In genomic region chr5:179858586-179859427, GRCh38 we compare ENCODE assay signal across 8 cellular contexts. TPM values are rescaled to one million over a fixed set of nuclear protein-coding genes. Genes with fewer than 3 reads are reported as not detected.
DNase-seq lines count a peak whose midpoint lies in the region; ATAC-seq and TF ChIP-seq lines count a peak whose summit lies in the region.

Gene MRNIP (minus strand): TSS chr5:179858817. CDS start chr5:179858796, 21 bp downstream.

- peaks cover 9% of the 10 kb centered on the region for H3K36me3 Mint-ChIP-seq in activated CD4-positive, alpha-beta T cell treated with anti-CD3 and anti-CD28 coated beads, Interleukin-2, amount 10 ng/mL, durations not matched to agents 7 days and 5 days (ENCODE audit: low read depth)

- no peaks in the 10 kb centered on the region for H3K27me3 ChIP-seq in BE2C

- peak; percentile 98 for DNase-seq in BE2C
- DNase-seq in NCI-H524 treated with DMSO at 0.1 percent for 48 hours (lab: John Stamatoyannopoulos, UW): peak; percentile 88
- peak; percentile 91 for DNase-seq in activated CD4-positive, alpha-beta T cell treated with anti-CD3 and anti-CD28 coated beads, Interleukin-2, amount 10 ng/mL, durations not matched to agents 7 days and 5 days
- peak; percentile 43 for DNase-seq in cortex of kidney (lab: John Stamatoyannopoulos, UW)
- peak; percentile 99 for DNase-seq in left kidney (ENCODE audit: low read depth, low spot score)
- DNase-seq in stimulated activated CD4-positive, alpha-beta T cell treated with anti-CD3 and anti-CD28 coated beads, Interleukin-2, amount 100 ng/mL, for 24 hours: peak; percentile 93 to 95

- no peaks in the 10 kb centered on the region for H3K9me3 Mint-ChIP-seq in activated CD4-positive, alpha-beta T cell treated with anti-CD3 and anti-CD28 coated beads, Interleukin-2, amount 10 ng/mL, durations not matched to agents 7 days and 5 days

- peak; percentile 72 for TF ChIP-seq POLR2A in GM19193 (IDR thresholded peaks at IDR 0.05; ENCODE audit: extremely low read depth, insufficient read depth, insufficient read length)

- ATAC-seq in HG03439 (IDR thresholded peaks at IDR 0.05; ENCODE audit: unreplicated experiment): peak; percentile 91

- no peaks in the 10 kb centered on the region for H3K27me3 Mint-ChIP-seq in activated CD4-positive, alpha-beta T cell treated with anti-CD3 and anti-CD28 coated beads, Interleukin-2, amount 10 ng/mL, durations not matched to agents 7 days and 5 days

- peak within 1 kb of the TSS; percentile 97 for H3K4me3 ChIP-seq in BE2C (ENCODE audit: low read depth, low read length)

- H3K27ac Mint-ChIP-seq in activated CD4-positive, alpha-beta T cell treated with anti-CD3 and anti-CD28 coated beads, Interleukin-2, amount 10 ng/mL, durations not matched to agents 7 days and 5 days: peak within 1 kb of the TSS; percentile 91

- CTCF ChIA-PET in activated CD4-positive, alpha-beta T cell treated with anti-CD3 and anti-CD28 coated beads, Interleukin-2, amount 10 ng/mL, durations not matched to agents 7 days and 5 days (lab: Charles Lee): no interaction called here

- peaks cover 17% of the 10 kb centered on the region for H3K4me1 Mint-ChIP-seq in activated CD4-positive, alpha-beta T cell treated with anti-CD3 and anti-CD28 coated beads, Interleukin-2, amount 10 ng/mL, durations not matched to agents 7 days and 5 days

- no peaks in the 10 kb centered on the region for H3K9me3 ChIP-seq in BE2C

- POLR2A ChIA-PET in activated CD4-positive, alpha-beta T cell treated with anti-CD3 and anti-CD28 coated beads, Interleukin-2, amount 10 ng/mL, durations not matched to agents 7 days and 5 days (lab: Charles Lee): no interaction called here

- H3K36me3 ChIP-seq in BE2C: no peaks in the 10 kb centered on the region

- no peak for TF ChIP-seq CTCF in BE2C (IDR thresholded peaks at IDR 0.05; ENCODE audit: low read depth, low read length)

- H3K4me1 ChIP-seq in BE2C: no peaks in the 10 kb centered on the region

- H3K4me3 Mint-ChIP-seq in activated CD4-positive, alpha-beta T cell treated with anti-CD3 and anti-CD28 coated beads, Interleukin-2, amount 10 ng/mL, durations not matched to agents 7 days and 5 days: peak within 1 kb of the TSS; percentile 89

RNA-seq across cellular contexts. Expression of gene MRNIP, which starts in this region (rescaled TPM):
- 58.0 TPM for polyA plus RNA-seq in BE2C (2012; ENCODE audit: insufficient read depth, insufficient read length, low read depth)
- 10 to 100 TPM; 11.7 to 16.8 TPM for total RNA-seq in activated CD4-positive, alpha-beta T cell treated with anti-CD3 and anti-CD28 coated beads, Interleukin-2, amount 10 ng/mL, durations not matched to agents 7 days and 5 days

Comparison
In these comparisons a context has a peak if more than half of its experiments do, and no peak if none do; other contexts are left out.
1. Peak in every context shown above with its lines: DNase-seq, ATAC-seq and H3K4me3 ChIP-seq.
2. DNase-seq: peak in every context shown above with its lines; median percentile 99 in left kidney; 98 in BE2C; 94 in stimulated activated CD4-positive, alpha-beta T cell treated with anti-CD3 and anti-CD28 coated beads, Interleukin-2, amount 100 ng/mL, for 24 hours; 91 in activated CD4-positive, alpha-beta T cell treated with anti-CD3 and anti-CD28 coated beads, Interleukin-2, amount 10 ng/mL, durations not matched to agents 7 days and 5 days; 88 in NCI-H524 treated with DMSO at 0.1 percent for 48 hours; 43 in cortex of kidney.